9 cellular contexts compared by ENCODE assay signal in genomic region chr17:1229354-1229890, GRCh38. TPM values are rescaled to one million over a fixed set of nuclear protein-coding genes. Genes with fewer than 3 reads are reported as not detected.
DNase-seq lines count a peak whose midpoint lies in the region; ATAC-seq and TF ChIP-seq lines count a peak whose summit lies in the region.
"Had no signal": no experiment of that assay in that cellular context is flagged by ENCODE, and none has a peak within 500 bp of the region (broad histone marks: within the 10 kb centered on the region; RNA-seq: fewer than 3 reads in every experiment).

No MANE protein-coding gene starts in this region.

- no peaks in the 10 kb centered on the region for H4K20me1 ChIP-seq in MM.1S (ENCODE audit: insufficient read depth, low read length)

- no peaks in the 10 kb centered on the region for H3K9me2 ChIP-seq in MM.1S (replicated peaks; ENCODE audit: insufficient read depth, low read length)

- H3K9ac ChIP-seq in NT2/D1 (ENCODE audit: insufficient read length, low read depth), result peak overlapping the region; percentile 10
- H3K9ac ChIP-seq in MM.1S (ENCODE audit: low read length), result no peak overlapping the region

- ATAC-seq in GM21786 (IDR thresholded peaks at IDR 0.05; ENCODE audit: unreplicated experiment) (peak; percentile 63), left ventricle myocardium superior (peak; percentile 55)

- intact Hi-C loops in left ventricle myocardium superior (cut with micrococcal nuclease), result no loop called here

- H3K36me3 ChIP-seq in NT2/D1 (ENCODE audit: insufficient read depth, insufficient read length, low read length), result no peaks in the 10 kb centered on the region
- no peaks in the 10 kb centered on the region for H3K36me3 ChIP-seq in MM.1S (replicated peaks; ENCODE audit: insufficient read depth, low read length)
- H3K36me3 ChIP-seq: SJSA1 had no signal

- H3F3A ChIP-seq in MM.1S (ENCODE audit: insufficient read depth, low read length), result no peaks in the 10 kb centered on the region

- no peak overlapping the region for H3K27ac ChIP-seq in MM.1S (ENCODE audit: low read length)
- H3K27ac ChIP-seq: SJSA1 had no signal

- DNase-seq in ELR (ENCODE audit: low read depth) (peak; percentile 24), NT2/D1 (ENCODE audit: low read depth, low spot score) (no peak), left ventricle myocardium superior (peak; percentile 78), retinal pigment epithelial cell (ENCODE audit: low read depth) (no peak), inferior parietal cortex (ENCODE audit: extremely low spot score) (no peak), MM.1S (no peak)
- DNase-seq in activated effector memory CD4-positive, alpha-beta T cell treated with Interleukin-2 at 50 U/mL for 16 hours, result peak; percentile 18

- H3K9me3 ChIP-seq in NT2/D1 (ENCODE audit: insufficient read depth, low read length) (no peaks in the 10 kb centered on the region), MM.1S (replicated peaks; ENCODE audit: insufficient read depth, low read length) (no peaks in the 10 kb centered on the region)

- no peaks in the 10 kb centered on the region for H3K79me2 ChIP-seq in MM.1S (ENCODE audit: low read length)

- TF ChIP-seq CTCF in retinal pigment epithelial cell (conservative IDR thresholded peaks at IDR 0.05; ENCODE audit: low read depth, low read length) (no peak), MM.1S (IDR thresholded peaks at IDR 0.05; ENCODE audit: low read length) (no peak)

- H3K4me3 ChIP-seq in NT2/D1 (ENCODE audit: insufficient read length, low read depth) (peak overlapping the region; percentile 32), retinal pigment epithelial cell (ENCODE audit: low read length) (peak overlapping the region; percentile 44), MM.1S (ENCODE audit: low read length) (no peak overlapping the region; the same call in 1 of the 2 replicates)
- H3K4me3 ChIP-seq: SJSA1 had no signal

- H3K27me3 ChIP-seq in NT2/D1 (ENCODE audit: insufficient read depth, insufficient read length) (peaks cover 68% of the 10 kb centered on the region), MM.1S (replicated peaks; ENCODE audit: insufficient read depth, low read length) (peaks cover 80% of the 10 kb centered on the region)

- H3K4me2 ChIP-seq in MM.1S (ENCODE audit: low read depth, low read length), result no peak overlapping the region; the same call in 1 of the 2 replicates

- H3K4me1 ChIP-seq in NT2/D1 (ENCODE audit: insufficient read depth, insufficient read length) (no peaks in the 10 kb centered on the region), MM.1S (ENCODE audit: low read length) (no peaks in the 10 kb centered on the region)

- no peak overlapping the region for H2AFZ ChIP-seq in MM.1S (ENCODE audit: low read length)

RNA-seq across cellular contexts. Expression of gene BHLHA9, which starts 40.8 kb away (rescaled TPM):
- not detected for total RNA-seq in left ventricle myocardium superior
- total RNA-seq: SJSA1 had no signal

RNA-seq across cellular contexts. Expression of gene ABR, which starts 49.6 kb away (rescaled TPM):
- total RNA-seq in left ventricle myocardium superior, result 167 TPM

RNA-seq across cellular contexts. Expression of gene TRARG1, which starts 50.0 kb away (rescaled TPM):
- total RNA-seq in left ventricle myocardium superior, result 0.79 TPM
- total RNA-seq: SJSA1 had no signal

Comparison
In these comparisons a context has a peak if more than half of its experiments do, and no peak if none do; other contexts are left out.
1. DNase-seq: peak in ELR (single experiment), activated effector memory CD4-positive, alpha-beta T cell treated with Interleukin-2 at 50 U/mL for 16 hours (single experiment) and left ventricle myocardium superior (single experiment); none in NT2/D1 (single experiment), retinal pigment epithelial cell (single experiment), inferior parietal cortex (single experiment) and MM.1S (single experiment).